Comparison of ENCODE assay signal across 15 cellular contexts in genomic region chr17:17018612-17019429, GRCh38. TPM values are rescaled to one million over a fixed set of nuclear protein-coding genes. Genes with fewer than 3 reads are reported as not detected.
A peak's percentile ranks its signal among the peaks of the same experiment; 100 is the strongest.
DNase-seq lines count a peak whose midpoint lies in the region; ATAC-seq, FAIRE-seq and TF ChIP-seq lines count a peak whose summit lies in the region.
"Had no signal": no experiment of that assay in that cellular context is flagged by ENCODE, and none has a peak within 500 bp of the region (broad histone marks: within the 10 kb centered on the region; RNA-seq: fewer than 3 reads in every experiment).

No MANE protein-coding gene starts in this region.

- H3K4me3 ChIP-seq in A549 (no peak overlapping the region), DND-41 (ENCODE audit: low read depth in 1 of 2, low read length in 2 of 2) (no peak overlapping the region), lower lobe of right lung (no peak overlapping the region), brain microvascular endothelial cell (ENCODE audit: low read depth, low read length) (no peak overlapping the region)
- H3K4me3 ChIP-seq: dorsolateral prefrontal cortex had no signal

- in situ Hi-C loops in brain microvascular endothelial cell (cut with HindIII; ENCODE audit: low pct_ligation_motif_present, low sequenced_read_pairs): no loop called here

- CTCF ChIA-PET in A549 (lab: Yijun Ruan, JAX): interaction anchor here (0.6 to 2.4 kb wide), 6 partner anchors 9 to 477 kb away, joined by 3 to 13 read pairs (median 4); partner anchors contain the start of gene RASD1
- CTCF ChIA-PET in MCF 10A (lab: Yijun Ruan, JAX): interaction anchor here (0.6 to 0.8 kb wide), 2 partner anchors 35 to 43 kb away, joined by 3 read pairs; no protein-coding TSS in a partner anchor

- no peak overlapping the region for H2AFZ ChIP-seq in DND-41 (ENCODE audit: low read depth, low read length)

- H3K4me2 ChIP-seq in A549 (no peak overlapping the region), DND-41 (ENCODE audit: insufficient read depth, low read length) (no peak overlapping the region)
- H3K4me2 ChIP-seq: KMS-11 had no signal

- POLR2A ChIA-PET in A549 (lab: Yijun Ruan, JAX) (no interaction called here), MCF 10A (lab: Yijun Ruan, JAX) (no interaction called here)

- no peak overlapping the region for H3K4me3 Mint-ChIP-seq in MCF 10A (ENCODE audit: unreplicated experiment)

- H3K4me1 ChIP-seq in A549: peaks cover 78% of the 10 kb centered on the region
- peaks cover 23% of the 10 kb centered on the region for H3K4me1 ChIP-seq in DND-41 (ENCODE audit: insufficient read depth, low read length)
- peaks cover 47% of the 10 kb centered on the region for H3K4me1 ChIP-seq in lower lobe of right lung

- intact Hi-C loops in MCF 10A (cut with micrococcal nuclease) (no loop called here), lower lobe of right lung (cut with DNase I) (no loop called here)

- no peaks in the 10 kb centered on the region for H3K27me3 ChIP-seq in DND-41 (ENCODE audit: insufficient read depth, low read length, poor library complexity)
- no peaks in the 10 kb centered on the region for H3K27me3 ChIP-seq in lower lobe of right lung (ENCODE audit: low read depth)
- H3K27me3 ChIP-seq in brain microvascular endothelial cell (replicated peaks): no peaks in the 10 kb centered on the region
- H3K27me3 ChIP-seq: dorsolateral prefrontal cortex had no signal

- H4K20me1 ChIP-seq in DND-41 (ENCODE audit: insufficient read depth, low read length): no peaks in the 10 kb centered on the region

- H3K9me3 ChIP-seq in A549 (no peaks in the 10 kb centered on the region), DND-41 (ENCODE audit: insufficient read depth, low read length, severe bottlenecking) (no peaks in the 10 kb centered on the region), lower lobe of right lung (no peaks in the 10 kb centered on the region)

- DNase-seq in A549 (ENCODE audit: low read depth in 1 of 2, low spot score in 1 of 2) (no peak), DND-41 (no peak), MCF 10A (ENCODE audit: unreplicated experiment) (no peak), lower lobe of right lung (peak; percentile 91), brain microvascular endothelial cell (no peak)
- DNase-seq in effector CD4-positive, alpha-beta T cell: no peak
- DNase-seq in activated CD8-positive, alpha-beta memory T cell treated with anti-CD3 and anti-CD28 coated beads, Interleukin-2, amount 50 U/mL, for 48 hours: no peak
- DNase-seq: activated CD4-positive, alpha-beta T cell treated with anti-CD3 and anti-CD28 coated beads, Interleukin-2, amount 50 U/mL, for 1 hour; dorsolateral prefrontal cortex; glutamatergic neuron; NCI-H446 treated with DMSO at 0.1 percent for 48 hours had no signal

- no peak for TF ChIP-seq EP300 in A549 (IDR thresholded peaks at IDR 0.05)

- TF ChIP-seq CTCF in A549 (IDR thresholded peaks at IDR 0.05) (no peak), DND-41 (IDR thresholded peaks at IDR 0.05; ENCODE audit: borderline replicate concordance, extremely low read depth, low read length, poor library complexity, severe bottlenecking) (no peak), MCF 10A (IDR thresholded peaks at IDR 0.05; ENCODE audit: unreplicated experiment) (no peak), lower lobe of right lung (IDR thresholded peaks at IDR 0.05) (no peak), brain microvascular endothelial cell (IDR thresholded peaks at IDR 0.05; ENCODE audit: low read depth, low read length, missing control alignments) (no peak)

- peaks cover under 1% of the 10 kb centered on the region for H3K36me3 Mint-ChIP-seq in MCF 10A (ENCODE audit: insufficient read depth, unreplicated experiment)
- H3K36me3 Mint-ChIP-seq: CD8-positive, alpha-beta memory T cell had no signal

- peaks cover 25% of the 10 kb centered on the region for H3K4me1 Mint-ChIP-seq in MCF 10A (ENCODE audit: insufficient read depth, unreplicated experiment)

- H3K9ac ChIP-seq in DND-41 (ENCODE audit: low read depth, low read length): no peak overlapping the region
- H3K9ac ChIP-seq: KMS-11 had no signal

- peak overlapping the region; percentile 94 to 98 for H3K27ac ChIP-seq in A549
- H3K27ac ChIP-seq in DND-41 (ENCODE audit: low read length): 0 out of 2 replicates have a peak overlapping the region, but pooled peaks have one; percentile 12
- peak overlapping the region; percentile 75 for H3K27ac ChIP-seq in lower lobe of right lung
- H3K27ac ChIP-seq in brain microvascular endothelial cell: no peak overlapping the region
- H3K27ac ChIP-seq: dorsolateral prefrontal cortex, KMS-11 had no signal

- ATAC-seq in A549 (no peak), DND-41 (ENCODE audit: insufficient read depth, low read depth) (peak; percentile 15; the same call in 1 of the 3 replicates), lower lobe of right lung (peak; percentile 86 to 90), GM19455 (IDR thresholded peaks at IDR 0.05; ENCODE audit: unreplicated experiment) (no peak)
- ATAC-seq: SK-N-SH treated with all-trans-retinoic acid at 6 μM for 48 hours had no signal

- no peaks in the 10 kb centered on the region for H3K9me3 Mint-ChIP-seq in MCF 10A (ENCODE audit: unreplicated experiment)
- H3K9me3 Mint-ChIP-seq: CD8-positive, alpha-beta memory T cell had no signal

- BruUV-seq in MCF 10A (replicated peaks; lab: Mats Ljungman, UMichigan): no TSS peak

- no peak for TF ChIP-seq POLR2A in A549 (IDR thresholded peaks at IDR 0.05; ENCODE audit: low read length)

- H3K27me3 Mint-ChIP-seq in MCF 10A (ENCODE audit: insufficient read depth, unreplicated experiment): no peaks in the 10 kb centered on the region
- H3K27me3 Mint-ChIP-seq: CD8-positive, alpha-beta memory T cell had no signal

- FAIRE-seq in A549 (lab: Jason Lieb, UNC): no peak

- TF ChIP-seq RAD21 in A549 (conservative IDR thresholded peaks at IDR 0.05 in 1 of 2, IDR thresholded peaks at IDR 0.05 in 1 of 2): no peak

- peak overlapping the region; percentile 1 for H3K27ac Mint-ChIP-seq in MCF 10A (ENCODE audit: low read depth, unreplicated experiment)

- H3K79me2 ChIP-seq in DND-41 (ENCODE audit: insufficient read depth, low read length): no peaks in the 10 kb centered on the region

- WGBS in A549 (ENCODE audit: missing lambda C conversion rate): 88% methylated on average over 10 of the region's 10 CpGs

- H3K36me3 ChIP-seq in DND-41 (ENCODE audit: insufficient read depth, low read length): no peaks in the 10 kb centered on the region
- no peaks in the 10 kb centered on the region for H3K36me3 ChIP-seq in lower lobe of right lung
- no peaks in the 10 kb centered on the region for H3K36me3 ChIP-seq in brain microvascular endothelial cell (replicated peaks)

TF ChIP-seq in A549, 52 proteins besides CTCF, POLR2A, EP300 and RAD21:
- TF ChIP-seq CEBPB (IDR thresholded peaks at IDR 0.05) (no peak), HES2 (IDR thresholded peaks at IDR 0.05) (no peak), TFCP2L1 (CRISPR knock-in tag; IDR thresholded peaks at IDR 0.05) (no peak), CHD4 (IDR thresholded peaks at IDR 0.05; ENCODE audit: borderline replicate concordance) (no peak)

RNA-seq across cellular contexts. Expression of gene MPRIP, which starts 23.4 kb away (rescaled TPM):
- 147 and 200 TPM in 2 replicates for polyA plus RNA-seq in A549 (2011; rRNA removed)
- polyA plus RNA-seq in A549 (2012; cell fraction: cytosol; rRNA removed): 170 and 183 TPM in 2 replicates
- 347 and 385 TPM in 2 replicates for polyA plus RNA-seq in A549 (2012; cell fraction: nucleus; rRNA removed)
- polyA plus RNA-seq in A549 (2017; fragmentation: RNase III; extraction: RNeasy Plus Mini Kit Qiagen cat#74134 plus additional on column Dnase treatment): 192 to 240 TPM (median 228 TPM) in 3 replicates
- polyA minus RNA-seq in A549 (2011; rRNA and poly(A)+ RNA removed): 215 and 250 TPM in 2 replicates
- 214 and 230 TPM in 2 replicates for total RNA-seq in MCF 10A (2022)
- total RNA-seq in lower lobe of right lung: 232 TPM

RNA-seq across cellular contexts. Expression of gene TNFRSF13B, which starts 46.9 kb away (rescaled TPM):
- not detected in 2 replicates for polyA plus RNA-seq in A549 (2011; rRNA removed)
- polyA plus RNA-seq in A549 (2012; cell fraction: cytosol; rRNA removed): not detected in 2 replicates
- not detected in 2 replicates for polyA plus RNA-seq in A549 (2012; cell fraction: nucleus; rRNA removed)
- not detected in 3 replicates for polyA plus RNA-seq in A549 (2017; fragmentation: RNase III; extraction: RNeasy Plus Mini Kit Qiagen cat#74134 plus additional on column Dnase treatment)
- not detected in 2 replicates for polyA minus RNA-seq in A549 (2011; rRNA and poly(A)+ RNA removed)
- not detected in 2 replicates for total RNA-seq in MCF 10A (2022)
- total RNA-seq in lower lobe of right lung: 0.27 TPM
- total RNA-seq: CD8-positive, alpha-beta memory T cell had no signal
- polyA plus RNA-seq: CD8-positive, alpha-beta memory T cell had no signal

Comparison
In these comparisons a context has a peak if more than half of its experiments do, and no peak if none do; other contexts are left out.
1. ATAC-seq: peak in DND-41 (single experiment) and lower lobe of right lung (2 of 2); none in A549 (0 of 2) and GM19455 (single experiment).